Comparison of ENCODE assay signal across 26 cellular contexts in genomic region chr10:22218448-22218847, GRCh38. TPM values are rescaled to one million over a fixed set of nuclear protein-coding genes. Genes with fewer than 3 reads are reported as not detected.
DNase-seq lines count a peak whose midpoint lies in the region; ATAC-seq and TF ChIP-seq lines count a peak whose summit lies in the region.
"Had no signal": no experiment of that assay in that cellular context is flagged by ENCODE, and none has a peak within 500 bp of the region (broad histone marks: within the 10 kb centered on the region; RNA-seq: fewer than 3 reads in every experiment).

No MANE protein-coding gene starts in this region.

- in situ Hi-C loops in Panc1 (cut with HindIII; ENCODE audit: low pct_unique_long_range_greater_than_20kb, low sequenced_read_pairs): no loop called here

- no peaks in the 10 kb centered on the region for H3K9me3 Mint-ChIP-seq in T-helper 2 cell treated with Interferon-gamma antibody and Interleukin-4, amounts not matched to agents 5 μg/mL and 100 μg/mL, for 36 hours
- H3K9me3 Mint-ChIP-seq: activated naive CD8-positive, alpha-beta T cell treated with anti-CD3 and anti-CD28 coated beads, Interleukin-2, amount 10 ng/mL, durations not matched to agents 7 days and 5 days; HFFc6; stimulated activated naive B cell treated with anti-CD40 and anti-IgM and Interleukin-4, amounts not matched to agents 10 μg/mL and 1 μg/mL and 100 μg/mL, for 72 hours had no signal

- ATAC-seq in Panc1: no peak
- ATAC-seq in HG03280 (IDR thresholded peaks at IDR 0.05; ENCODE audit: unreplicated experiment): no peak

- H3K36me3 ChIP-seq in Panc1 (ENCODE audit: control insufficient read depth, insufficient read depth, low read length): no peaks in the 10 kb centered on the region
- H3K36me3 ChIP-seq: upper lobe of left lung had no signal

- BruUV-seq in Panc1 (replicated peaks; lab: Mats Ljungman, UMichigan): no TSS peak

- no peak overlapping the region for H3K27ac Mint-ChIP-seq in T-helper 2 cell treated with Interferon-gamma antibody and Interleukin-4, amounts not matched to agents 5 μg/mL and 100 μg/mL, for 36 hours
- H3K27ac Mint-ChIP-seq: activated naive CD8-positive, alpha-beta T cell treated with anti-CD3 and anti-CD28 coated beads, Interleukin-2, amount 10 ng/mL, durations not matched to agents 7 days and 5 days; HFFc6; stimulated activated naive B cell treated with anti-CD40 and anti-IgM and Interleukin-4, amounts not matched to agents 10 μg/mL and 1 μg/mL and 100 μg/mL, for 72 hours had no signal

- intact Hi-C loops in Panc1 (cut with micrococcal nuclease; ENCODE audit: unreplicated experiment): no loop called here

- H3K27me3 Mint-ChIP-seq in T-helper 2 cell treated with Interferon-gamma antibody and Interleukin-4, amounts not matched to agents 5 μg/mL and 100 μg/mL, for 36 hours (ENCODE audit: low read depth): peaks cover 6% of the 10 kb centered on the region

- POLR2A ChIA-PET in Panc1 (lab: Charles Lee): no interaction called here

- CTCF ChIA-PET in Panc1 (lab: Charles Lee): no interaction called here

- no peak overlapping the region for H3K4me3 Mint-ChIP-seq in T-helper 2 cell treated with Interferon-gamma antibody and Interleukin-4, amounts not matched to agents 5 μg/mL and 100 μg/mL, for 36 hours
- H3K4me3 Mint-ChIP-seq: activated naive CD8-positive, alpha-beta T cell treated with anti-CD3 and anti-CD28 coated beads, Interleukin-2, amount 10 ng/mL, durations not matched to agents 7 days and 5 days; HFFc6; stimulated activated naive B cell treated with anti-CD40 and anti-IgM and Interleukin-4, amounts not matched to agents 10 μg/mL and 1 μg/mL and 100 μg/mL, for 72 hours had no signal

- TF ChIP-seq CTCF in 22Rv1 (IDR thresholded peaks at IDR 0.05) (peak; percentile 16; the same call in 1 of the 2 replicates), GM12864 (IDR thresholded peaks at IDR 0.05; ENCODE audit: low read depth, low read length, missing control alignments) (peak; percentile 21), Panc1 (IDR thresholded peaks at IDR 0.05) (peak; percentile 24; the same call in 1 of the 2 replicates), fibroblast of pulmonary artery (IDR thresholded peaks at IDR 0.05; ENCODE audit: low read length, missing control alignments) (peak; percentile 32)

- no peaks in the 10 kb centered on the region for H3K9me3 ChIP-seq in Panc1 (ENCODE audit: control insufficient read depth, insufficient read depth, low read depth, low read length)
- H3K9me3 ChIP-seq: upper lobe of left lung had no signal

- H3K4me1 ChIP-seq in Panc1 (ENCODE audit: control insufficient read depth, insufficient read depth, low read length): no peaks in the 10 kb centered on the region
- H3K4me1 ChIP-seq: upper lobe of left lung had no signal

- no peaks in the 10 kb centered on the region for H3K27me3 ChIP-seq in Panc1 (ENCODE audit: control insufficient read depth, insufficient read depth, low read length)
- H3K27me3 ChIP-seq: upper lobe of left lung had no signal

- H3K27ac ChIP-seq in 22Rv1 (no peak overlapping the region), Panc1 (ENCODE audit: low read length) (no peak overlapping the region)
- H3K27ac ChIP-seq: skin epidermis, upper lobe of left lung had no signal

- H3K36me3 Mint-ChIP-seq in T-helper 2 cell treated with Interferon-gamma antibody and Interleukin-4, amounts not matched to agents 5 μg/mL and 100 μg/mL, for 36 hours (ENCODE audit: low read depth): no peaks in the 10 kb centered on the region
- H3K36me3 Mint-ChIP-seq: activated naive CD8-positive, alpha-beta T cell treated with anti-CD3 and anti-CD28 coated beads, Interleukin-2, amount 10 ng/mL, durations not matched to agents 7 days and 5 days had no signal

- no peak for DNase-seq in GM12864 (ENCODE audit: low read depth)
- no peak for DNase-seq in Panc1 (ENCODE audit: low read depth, low spot score)
- peak; percentile 4 for DNase-seq in fibroblast of pulmonary artery (ENCODE audit: low read depth)
- DNase-seq in activated CD4-positive, CD25-positive, alpha-beta regulatory T cell (lab: John Stamatoyannopoulos, UW): no peak
- DNase-seq in T-helper 2 cell treated with Interferon-gamma antibody and Interleukin-4, amounts not matched to agents 5 μg/mL and 100 μg/mL, for 36 hours (ENCODE audit: low spot score): no peak
- DNase-seq in activated CD8-positive, alpha-beta memory T cell treated with anti-CD3 and anti-CD28 coated beads, Interleukin-2, amount 50 U/mL, for 48 hours: no peak
- DNase-seq: activated CD4-positive, alpha-beta T cell treated with anti-CD3 and anti-CD28 coated beads, Interleukin-2, amount 50 U/mL, for 1 hour; activated naive CD8-positive, alpha-beta T cell treated with anti-CD3 and anti-CD28 coated beads, Interleukin-2, amount 10 ng/mL, durations not matched to agents 7 days and 5 days; activated T-cell treated with anti-CD3 and anti-CD28 coated beads, Interleukin-2, amount 50 U/mL, for 1 hour; AML-193; caudate nucleus; DMS79; HFFc6; islet precursor cell; KBM-7; midbrain; NCI-H1694; NCI-H526 treated with DMSO at 0.1 percent for 48 hours; occipital lobe; stimulated activated naive B cell treated with anti-CD40 and anti-IgM and Interleukin-4, amounts not matched to agents 10 μg/mL and 1 μg/mL and 100 μg/mL, for 72 hours; T-helper 2 cell; upper lobe of left lung had no signal

- no peak overlapping the region for H3K4me3 ChIP-seq in GM12864 (ENCODE audit: low read depth, low read length)
- H3K4me3 ChIP-seq in Panc1 (ENCODE audit: low read depth in 2 of 2, low read length in 2 of 2): no peak overlapping the region
- H3K4me3 ChIP-seq in fibroblast of pulmonary artery (replicated peaks; ENCODE audit: low read depth, low read length): no peak overlapping the region
- H3K4me3 ChIP-seq: skin epidermis, upper lobe of left lung had no signal

- peaks cover 19% of the 10 kb centered on the region for H3K4me1 Mint-ChIP-seq in T-helper 2 cell treated with Interferon-gamma antibody and Interleukin-4, amounts not matched to agents 5 μg/mL and 100 μg/mL, for 36 hours (ENCODE audit: low read depth)

RNA-seq across cellular contexts. Expression of gene EBLN1, which starts 0.6 kb away (rescaled TPM):
- total RNA-seq in Panc1 (2021; ENCODE audit: unreplicated experiment): not detected
- polyA plus RNA-seq in Panc1 (2012; ENCODE audit: insufficient read length): not detected
- total RNA-seq: activated naive CD8-positive, alpha-beta T cell treated with anti-CD3 and anti-CD28 coated beads, Interleukin-2, amount 10 ng/mL, durations not matched to agents 7 days and 5 days; glomerular endothelial cell; HFFc6; occipital lobe; upper lobe of left lung had no signal
